13 cellular contexts compared by ENCODE assay signal in the genomic region with DNA sequence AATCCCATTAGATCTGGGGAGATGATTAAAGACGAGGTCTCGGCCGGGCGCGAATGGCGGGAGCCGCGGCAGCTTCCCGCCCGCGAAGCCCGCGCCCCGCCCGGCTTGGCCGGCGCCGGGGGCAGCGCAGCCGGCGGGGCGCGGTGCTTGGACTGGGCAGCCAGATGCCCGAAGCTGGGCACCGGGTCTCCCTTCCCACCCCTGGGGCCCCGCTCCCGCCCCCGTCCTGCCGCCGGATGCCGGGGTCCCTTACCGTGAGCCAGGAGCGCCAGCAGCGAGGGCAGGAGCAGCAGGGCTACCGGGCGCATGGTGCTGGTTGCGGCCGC. TPM values are rescaled to one million over a fixed set of nuclear protein-coding genes. Genes with fewer than 3 reads are reported as not detected.
DNase-seq lines count a peak whose midpoint lies in the region; ATAC-seq and TF ChIP-seq lines count a peak whose summit lies in the region.
"Had no signal": no experiment of that assay in that cellular context is flagged by ENCODE, and none has a peak within 500 bp of the region (broad histone marks: within the 10 kb centered on the region; RNA-seq: fewer than 3 reads in every experiment).

No MANE protein-coding gene starts in this region.

- WGBS in smooth muscle cell (ENCODE audit: low lambda C conversion rate): 5% methylated on average over 22 of the region's 38 CpGs

- H3K27me3 Mint-ChIP-seq in activated CD4-positive, alpha-beta T cell treated with anti-CD3 and anti-CD28 coated beads for 36 hours: peaks cover 49% of the 10 kb centered on the region
- peaks cover 58% of the 10 kb centered on the region for H3K27me3 Mint-ChIP-seq in activated CD4-positive, alpha-beta T cell treated with anti-CD3 and anti-CD28 coated beads, Interleukin-2, amount 10 ng/mL, durations not matched to agents 24 days and 14 days
- peaks cover 50% of the 10 kb centered on the region for H3K27me3 Mint-ChIP-seq in WTC11 (ENCODE audit: low read depth)

- no peaks in the 10 kb centered on the region for H3K36me3 ChIP-seq in smooth muscle cell (ENCODE audit: low read depth)
- H3K36me3 ChIP-seq: lower lobe of right lung, spleen had no signal

- no peak overlapping the region for H3K27ac Mint-ChIP-seq in activated CD4-positive, alpha-beta T cell treated with anti-CD3 and anti-CD28 coated beads for 36 hours
- H3K27ac Mint-ChIP-seq in activated CD4-positive, alpha-beta T cell treated with anti-CD3 and anti-CD28 coated beads, Interleukin-2, amount 10 ng/mL, durations not matched to agents 24 days and 14 days: no peak overlapping the region
- H3K27ac Mint-ChIP-seq in WTC11: no peak overlapping the region
- H3K27ac Mint-ChIP-seq: activated naive CD4-positive, alpha-beta T cell treated with anti-CD3 and anti-CD28 coated beads, Interleukin-2, amount 10 ng/mL, durations not matched to agents 7 days and 5 days had no signal

- H3K4me1 Mint-ChIP-seq in activated CD4-positive, alpha-beta T cell treated with anti-CD3 and anti-CD28 coated beads for 36 hours: peaks cover 2% of the 10 kb centered on the region
- H3K4me1 Mint-ChIP-seq in activated CD4-positive, alpha-beta T cell treated with anti-CD3 and anti-CD28 coated beads, Interleukin-2, amount 10 ng/mL, durations not matched to agents 24 days and 14 days: peaks cover 5% of the 10 kb centered on the region
- peaks cover 71% of the 10 kb centered on the region for H3K4me1 Mint-ChIP-seq in WTC11

- H3K27ac ChIP-seq in smooth muscle cell (ENCODE audit: low read depth) (no peak overlapping the region), RWPE1 (no peak overlapping the region)
- H3K27ac ChIP-seq: lower lobe of right lung, psoas muscle, spleen had no signal

- H3K79me2 ChIP-seq in smooth muscle cell (ENCODE audit: low read depth): no peaks in the 10 kb centered on the region

- no peak overlapping the region for H3K9ac ChIP-seq in smooth muscle cell (ENCODE audit: low read depth)

- TF ChIP-seq CTCF in WTC11 (IDR thresholded peaks at IDR 0.05) (no peak), smooth muscle cell (IDR thresholded peaks at IDR 0.05; ENCODE audit: borderline replicate concordance, insufficient read depth, poor library complexity, severe bottlenecking) (no peak), RWPE1 (conservative IDR thresholded peaks at IDR 0.05; ENCODE audit: low read depth) (no peak)

- CTCF ChIA-PET in activated CD4-positive, alpha-beta T cell treated with anti-CD3 and anti-CD28 coated beads for 36 hours (lab: Charles Lee): interaction anchor here (2.2 kb wide), 1 partner anchor 40 kb away, joined by 8 read pairs; no protein-coding TSS in a partner anchor
- CTCF ChIA-PET in WTC11 (lab: Charles Lee): interaction anchor here (0.9 to 17.6 kb wide), 8 partner anchors 11 to 175 kb away, joined by 3 to 228 read pairs (median 8); a partner anchor contains a TSS
- CTCF ChIA-PET in RWPE1 (lab: Yijun Ruan, JAX): interaction anchor here (1.0 kb wide), 1 partner anchor 106 kb away, joined by 3 read pairs; no protein-coding TSS in a partner anchor

- no peaks in the 10 kb centered on the region for H3K36me3 Mint-ChIP-seq in activated CD4-positive, alpha-beta T cell treated with anti-CD3 and anti-CD28 coated beads for 36 hours (ENCODE audit: low read depth)
- no peaks in the 10 kb centered on the region for H3K36me3 Mint-ChIP-seq in activated CD4-positive, alpha-beta T cell treated with anti-CD3 and anti-CD28 coated beads, Interleukin-2, amount 10 ng/mL, durations not matched to agents 24 days and 14 days (ENCODE audit: low read depth)
- H3K36me3 Mint-ChIP-seq in WTC11: no peaks in the 10 kb centered on the region
- H3K36me3 Mint-ChIP-seq: activated naive CD4-positive, alpha-beta T cell treated with anti-CD3 and anti-CD28 coated beads, Interleukin-2, amount 10 ng/mL, durations not matched to agents 7 days and 5 days had no signal

- ATAC-seq in activated CD4-positive, alpha-beta T cell treated with anti-CD3 and anti-CD28 coated beads for 36 hours: peak; percentile 14
- ATAC-seq in WTC11 (no peak), HG03520 (IDR thresholded peaks at IDR 0.05; ENCODE audit: unreplicated experiment) (no peak)

- intact Hi-C loops in activated CD4-positive, alpha-beta T cell treated with anti-CD3 and anti-CD28 coated beads for 36 hours (cut with DNase I, micrococcal nuclease): no loop called here
- intact Hi-C loops in activated CD4-positive, alpha-beta T cell treated with anti-CD3 and anti-CD28 coated beads, Interleukin-2, amount 10 ng/mL, durations not matched to agents 24 days and 14 days (cut with micrococcal nuclease): no loop called here

- POLR2A ChIA-PET in activated CD4-positive, alpha-beta T cell treated with anti-CD3 and anti-CD28 coated beads for 36 hours (lab: Charles Lee): no interaction called here
- POLR2A ChIA-PET in WTC11 (lab: Charles Lee) (interaction anchor here (1.1 kb wide), 1 partner anchor 54 kb away, joined by 4 read pairs; a partner anchor contains a TSS), RWPE1 (lab: Yijun Ruan, JAX; ENCODE audit: low non-redundant PET) (no interaction called here)

- H3K4me3 Mint-ChIP-seq in activated CD4-positive, alpha-beta T cell treated with anti-CD3 and anti-CD28 coated beads for 36 hours: no peak overlapping the region
- H3K4me3 Mint-ChIP-seq in activated CD4-positive, alpha-beta T cell treated with anti-CD3 and anti-CD28 coated beads, Interleukin-2, amount 10 ng/mL, durations not matched to agents 24 days and 14 days: no peak overlapping the region
- H3K4me3 Mint-ChIP-seq in WTC11: peak overlapping the region; percentile 69
- H3K4me3 Mint-ChIP-seq: activated naive CD4-positive, alpha-beta T cell treated with anti-CD3 and anti-CD28 coated beads, Interleukin-2, amount 10 ng/mL, durations not matched to agents 7 days and 5 days had no signal

- H2AFZ ChIP-seq in smooth muscle cell (ENCODE audit: low read depth): no peak overlapping the region

- DNase-seq in activated CD4-positive, alpha-beta T cell treated with anti-CD3 and anti-CD28 coated beads for 36 hours: no peak
- no peak for DNase-seq in activated CD4-positive, alpha-beta T cell treated with anti-CD3 and anti-CD28 coated beads, Interleukin-2, amount 10 ng/mL, durations not matched to agents 24 days and 14 days
- DNase-seq in WTC11 (ENCODE audit: low spot score): no peak
- no peak for DNase-seq in smooth muscle cell (lab: John Stamatoyannopoulos, UW; ENCODE audit: unreplicated experiment)
- DNase-seq in RWPE1 (ENCODE audit: low spot score): no peak
- DNase-seq in NAMALWA (ENCODE audit: low spot score): no peak
- DNase-seq: SW 1271 had no signal

- H3F3A ChIP-seq in smooth muscle cell (ENCODE audit: low read depth): no peaks in the 10 kb centered on the region

- H3K4me1 ChIP-seq in smooth muscle cell (ENCODE audit: low read depth): peaks cover 18% of the 10 kb centered on the region
- H3K4me1 ChIP-seq: lower lobe of right lung, psoas muscle had no signal

- H3K4me2 ChIP-seq in smooth muscle cell: peak overlapping the region; percentile 81

- peak overlapping the region; percentile 27 for H3K4me3 ChIP-seq in iPS-11a (ENCODE audit: low read depth, low read length)
- no peak overlapping the region for H3K4me3 ChIP-seq in smooth muscle cell
- H3K4me3 ChIP-seq: lower lobe of right lung, psoas muscle had no signal

- H3K27me3 ChIP-seq in smooth muscle cell (ENCODE audit: low read depth): peaks cover 29% of the 10 kb centered on the region

- no peaks in the 10 kb centered on the region for H3K9me3 ChIP-seq in smooth muscle cell (replicated peaks; ENCODE audit: low read depth)
- H3K9me3 ChIP-seq: lower lobe of right lung, psoas muscle, spleen had no signal

- H4K20me1 ChIP-seq in smooth muscle cell (ENCODE audit: low read depth): peaks cover 6% of the 10 kb centered on the region

- H3K9me3 Mint-ChIP-seq in activated CD4-positive, alpha-beta T cell treated with anti-CD3 and anti-CD28 coated beads for 36 hours (ENCODE audit: low read depth): no peaks in the 10 kb centered on the region
- H3K9me3 Mint-ChIP-seq in activated CD4-positive, alpha-beta T cell treated with anti-CD3 and anti-CD28 coated beads, Interleukin-2, amount 10 ng/mL, durations not matched to agents 24 days and 14 days: no peaks in the 10 kb centered on the region
- H3K9me3 Mint-ChIP-seq in WTC11: no peaks in the 10 kb centered on the region
- H3K9me3 Mint-ChIP-seq: activated naive CD4-positive, alpha-beta T cell treated with anti-CD3 and anti-CD28 coated beads, Interleukin-2, amount 10 ng/mL, durations not matched to agents 7 days and 5 days had no signal

RNA-seq across cellular contexts. Expression of a gene that starts 0.3 kb away (rescaled TPM):
- not detected for total RNA-seq in activated CD4-positive, alpha-beta T cell treated with anti-CD3 and anti-CD28 coated beads for 36 hours
- total RNA-seq in activated CD4-positive, alpha-beta T cell treated with anti-CD3 and anti-CD28 coated beads, Interleukin-2, amount 10 ng/mL, durations not matched to agents 24 days and 14 days: not detected in 2 replicates
- total RNA-seq in WTC11 (2021): 1.4 to 3.0 TPM (median 1.6 TPM) in 3 replicates
- total RNA-seq in smooth muscle cell: not detected in 2 replicates
- 0.64 TPM in 1 of 2 replicates, not detected in the other for polyA plus RNA-seq in smooth muscle cell
- total RNA-seq: lower lobe of right lung, psoas muscle had no signal
- polyA plus RNA-seq: spleen had no signal

RNA-seq across cellular contexts. Expression of a gene that starts 37.4 kb away (rescaled TPM):
- total RNA-seq in activated CD4-positive, alpha-beta T cell treated with anti-CD3 and anti-CD28 coated beads for 36 hours: 1 to 10 TPM; 1.8 to 2.1 TPM
- 1.2 and 1.4 TPM in 2 replicates for total RNA-seq in activated CD4-positive, alpha-beta T cell treated with anti-CD3 and anti-CD28 coated beads, Interleukin-2, amount 10 ng/mL, durations not matched to agents 24 days and 14 days
- 32.4 to 34.2 TPM (median 34.1 TPM) in 3 replicates for total RNA-seq in WTC11 (2021)
- 0.63 and 0.94 TPM in 2 replicates for total RNA-seq in smooth muscle cell
- polyA plus RNA-seq in smooth muscle cell: 1.3 and 1.9 TPM in 2 replicates

RNA-seq across cellular contexts. Expression of a gene that starts 54.2 kb away (rescaled TPM):
- 10 to 100 TPM; 48.6 to 52.3 TPM for total RNA-seq in activated CD4-positive, alpha-beta T cell treated with anti-CD3 and anti-CD28 coated beads for 36 hours
- total RNA-seq in activated CD4-positive, alpha-beta T cell treated with anti-CD3 and anti-CD28 coated beads, Interleukin-2, amount 10 ng/mL, durations not matched to agents 24 days and 14 days: 61.1 TPM in 2 replicates
- total RNA-seq in WTC11 (2021) (57.7 to 69.8 TPM (median 61.3 TPM) in 3 replicates), smooth muscle cell (17.8 and 18.9 TPM in 2 replicates)
- polyA plus RNA-seq in smooth muscle cell: 12.2 and 14.0 TPM in 2 replicates

Comparison
In these comparisons a context has a peak if more than half of its experiments do, and no peak if none do; other contexts are left out.
1. RNA of a gene that starts 37.4 kb away (total RNA-seq): 32.4 to 34.2 TPM in WTC11; 1.8 to 2.1 TPM in activated CD4-positive, alpha-beta T cell treated with anti-CD3 and anti-CD28 coated beads for 36 hours, 1.2 to 1.4 TPM in activated CD4-positive, alpha-beta T cell treated with anti-CD3 and anti-CD28 coated beads, Interleukin-2, amount 10 ng/mL, durations not matched to agents 24 days and 14 days and 0.63 to 0.94 TPM in smooth muscle cell; every median in the first group is over 10 times any median in the second.